In the genomic region with DNA sequence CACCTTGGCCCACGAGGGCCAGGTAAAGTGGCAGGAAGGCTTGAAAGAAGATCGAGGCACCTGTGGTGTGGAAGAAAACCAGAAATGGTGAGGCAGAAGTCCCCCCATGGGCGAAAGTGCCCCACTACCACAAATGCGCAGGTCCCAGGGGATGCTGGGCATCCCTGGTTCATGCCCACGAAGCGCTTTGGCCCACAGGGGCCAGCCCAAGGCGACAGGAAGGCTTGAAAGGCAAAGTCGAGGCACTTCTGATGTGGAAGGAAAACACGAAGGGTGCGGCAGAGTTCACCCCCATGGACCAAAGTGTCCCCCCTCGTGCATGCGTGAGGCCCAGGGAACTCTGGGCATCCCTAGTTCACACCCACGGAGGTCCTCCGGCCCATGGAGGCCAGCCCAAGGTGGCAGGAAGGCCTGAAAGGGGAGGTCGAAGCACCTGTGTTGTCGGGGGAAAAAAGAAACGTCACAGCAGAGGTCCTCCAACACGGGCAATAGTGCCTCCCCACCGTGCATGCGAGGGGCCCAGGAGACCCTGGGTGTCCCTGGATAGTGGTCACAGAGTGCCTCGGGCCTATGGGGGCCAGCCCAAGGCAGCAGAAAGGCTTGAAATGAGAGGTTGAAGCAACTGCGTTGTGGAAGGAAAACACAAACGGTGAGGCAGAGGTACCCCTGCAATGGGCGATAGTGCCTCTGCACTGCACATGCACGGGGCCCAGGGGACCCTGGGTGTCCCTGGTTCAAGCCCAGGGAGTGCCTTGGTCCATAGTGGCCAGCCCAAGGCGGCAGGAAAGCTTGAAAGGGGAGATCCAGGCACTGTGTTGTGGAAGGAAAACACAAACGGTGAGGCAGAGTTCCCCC, we compare ENCODE assay signal across 15 cellular contexts.
DNase-seq lines count a peak whose midpoint lies in the region; ATAC-seq and TF ChIP-seq lines count a peak whose summit lies in the region.
"Had no signal": no experiment of that assay in that cellular context is flagged by ENCODE, and none has a peak within 500 bp of the region (broad histone marks: within the 10 kb centered on the region; RNA-seq: fewer than 3 reads in every experiment).

No MANE protein-coding gene starts in this region.

- H3K36me3 ChIP-seq in SK-N-SH (replicated peaks in 1 of 2; ENCODE audit: control insufficient read depth in 1 of 2, insufficient read depth in 2 of 2, low read length in 1 of 2) (no peaks in the 10 kb centered on the region), suprapubic skin (no peaks in the 10 kb centered on the region)

- no peaks in the 10 kb centered on the region for H3F3A ChIP-seq in SK-N-SH (replicated peaks; ENCODE audit: insufficient read depth)

- no peak overlapping the region for H3K9ac ChIP-seq in SK-N-SH

- TF ChIP-seq CTCF in SK-N-SH (IDR thresholded peaks at IDR 0.05) (no peak), lower leg skin (IDR thresholded peaks at IDR 0.05) (no peak), suprapubic skin (IDR thresholded peaks at IDR 0.05) (no peak)

- 14% methylated on average over 19 of the region's 27 CpGs for WGBS in SK-N-SH (ENCODE audit: low lambda C conversion rate)
- 57 to 65% methylated on average over 27 of the region's 27 CpGs for WGBS in lower leg skin, 2 donors
- 74% methylated on average over 25 of the region's 27 CpGs for WGBS in suprapubic skin

- peak; percentile 1 for DNase-seq in SK-N-SH
- DNase-seq in activated T-helper 2 cell treated with anti-CD3 and anti-CD28 coated beads, Interferon-gamma antibody, Interleukin-2, Interleukin-4, amounts not matched to agents 10 μg/mL and 5 μg/mL and 100 μg/mL, durations not matched to agents 14 hours and 24 hours and 36 hours (ENCODE audit: low spot score) = peak; percentile 1
- DNase-seq in lower leg skin (ENCODE audit: low spot score in 2 of 2) = peak; percentile 2 to 72
- peak; percentile 28 to 64 for DNase-seq in suprapubic skin (ENCODE audit: low spot score in 2 of 2)
- no peak for DNase-seq in SW 1271 (lab: John Stamatoyannopoulos, UW)
- DNase-seq in SIG-M5 (lab: John Stamatoyannopoulos, UW) = no peak
- DNase-seq: DMS153; Karpas-422; NCI-H2081 treated with DMSO at 0.1 percent for 48 hours; stimulated activated naive CD4-positive, alpha-beta T cell had no signal

- H3K4me3 ChIP-seq in SK-N-SH (ENCODE audit: low read depth in 2 of 2, low read length in 1 of 2) = no peak overlapping the region
- H3K4me3 ChIP-seq in lower leg skin (ENCODE audit: low read depth, poor library complexity, severe bottlenecking) = no peak overlapping the region
- no peak overlapping the region for H3K4me3 ChIP-seq in suprapubic skin

- H2AFZ ChIP-seq in SK-N-SH (ENCODE audit: low read depth) = no peak overlapping the region

- no peaks in the 10 kb centered on the region for H3K9me2 ChIP-seq in SK-N-SH

- no peak overlapping the region for H3K27ac Mint-ChIP-seq in activated T-helper 2 cell treated with anti-CD3 and anti-CD28 coated beads, Interferon-gamma antibody, Interleukin-2, Interleukin-4, amounts not matched to agents 10 μg/mL and 5 μg/mL and 100 μg/mL, durations not matched to agents 14 hours and 24 hours and 36 hours
- H3K27ac Mint-ChIP-seq: naive thymus-derived CD8-positive, alpha-beta T cell; T-helper 2 cell treated with Interferon-gamma antibody and Interleukin-4, amounts not matched to agents 5 μg/mL and 100 μg/mL, for 36 hours had no signal

- H3K36me3 Mint-ChIP-seq in activated T-helper 2 cell treated with anti-CD3 and anti-CD28 coated beads, Interferon-gamma antibody, Interleukin-2, Interleukin-4, amounts not matched to agents 10 μg/mL and 5 μg/mL and 100 μg/mL, durations not matched to agents 14 hours and 24 hours and 36 hours (ENCODE audit: low read depth) = no peaks in the 10 kb centered on the region
- H3K36me3 Mint-ChIP-seq: naive thymus-derived CD8-positive, alpha-beta T cell had no signal

- H3K4me1 Mint-ChIP-seq in activated T-helper 2 cell treated with anti-CD3 and anti-CD28 coated beads, Interferon-gamma antibody, Interleukin-2, Interleukin-4, amounts not matched to agents 10 μg/mL and 5 μg/mL and 100 μg/mL, durations not matched to agents 14 hours and 24 hours and 36 hours (ENCODE audit: low read depth) = no peaks in the 10 kb centered on the region
- H3K4me1 Mint-ChIP-seq: naive thymus-derived CD8-positive, alpha-beta T cell had no signal

- POLR2A ChIA-PET in SK-N-SH (lab: Yijun Ruan, JAX) = no interaction called here

- H3K4me1 ChIP-seq in SK-N-SH (ENCODE audit: control insufficient read depth in 1 of 2, insufficient read depth in 2 of 2, low read depth in 1 of 2, low read length in 1 of 2) (no peaks in the 10 kb centered on the region), suprapubic skin (no peaks in the 10 kb centered on the region)

- H3K4me3 Mint-ChIP-seq in activated T-helper 2 cell treated with anti-CD3 and anti-CD28 coated beads, Interferon-gamma antibody, Interleukin-2, Interleukin-4, amounts not matched to agents 10 μg/mL and 5 μg/mL and 100 μg/mL, durations not matched to agents 14 hours and 24 hours and 36 hours (ENCODE audit: low read depth) = no peak overlapping the region
- H3K4me3 Mint-ChIP-seq: naive thymus-derived CD8-positive, alpha-beta T cell; T-helper 2 cell treated with Interferon-gamma antibody and Interleukin-4, amounts not matched to agents 5 μg/mL and 100 μg/mL, for 36 hours had no signal

- intact Hi-C loops in activated T-helper 2 cell treated with anti-CD3 and anti-CD28 coated beads, Interferon-gamma antibody, Interleukin-2, Interleukin-4, amounts not matched to agents 10 μg/mL and 5 μg/mL and 100 μg/mL, durations not matched to agents 14 hours and 24 hours and 36 hours (cut with micrococcal nuclease) = no loop called here
- intact Hi-C loops in lower leg skin (cut with DNase I; ENCODE audit: low total_unique reads) = no loop called here

- CTCF ChIA-PET in SK-N-SH (lab: Yijun Ruan, JAX) = no interaction called here

- H3K9me3 Mint-ChIP-seq in activated T-helper 2 cell treated with anti-CD3 and anti-CD28 coated beads, Interferon-gamma antibody, Interleukin-2, Interleukin-4, amounts not matched to agents 10 μg/mL and 5 μg/mL and 100 μg/mL, durations not matched to agents 14 hours and 24 hours and 36 hours = peaks cover 37% of the 10 kb centered on the region

- no peaks in the 10 kb centered on the region for H3K27me3 Mint-ChIP-seq in activated T-helper 2 cell treated with anti-CD3 and anti-CD28 coated beads, Interferon-gamma antibody, Interleukin-2, Interleukin-4, amounts not matched to agents 10 μg/mL and 5 μg/mL and 100 μg/mL, durations not matched to agents 14 hours and 24 hours and 36 hours (ENCODE audit: low read depth)

- H3K27ac ChIP-seq in SK-N-SH (ENCODE audit: low read depth in 2 of 2, low read length in 1 of 2) = no peak overlapping the region
- H3K27ac ChIP-seq in suprapubic skin = no peak overlapping the region
- H3K27ac ChIP-seq: 22Rv1 had no signal

- no peaks in the 10 kb centered on the region for H4K20me1 ChIP-seq in SK-N-SH (ENCODE audit: insufficient read depth)

- H3K79me2 ChIP-seq in SK-N-SH (ENCODE audit: insufficient read depth) = no peaks in the 10 kb centered on the region

- no peaks in the 10 kb centered on the region for H3K9me3 ChIP-seq in SK-N-SH
- peaks cover 32% of the 10 kb centered on the region for H3K9me3 ChIP-seq in suprapubic skin

- ATAC-seq in SK-N-SH treated with all-trans-retinoic acid at 6 μM for 48 hours = no peak
- no peak for ATAC-seq in HG02623 (IDR thresholded peaks at IDR 0.05; ENCODE audit: unreplicated experiment)
- ATAC-seq: naive thymus-derived CD8-positive, alpha-beta T cell had no signal

- TF ChIP-seq EP300 in SK-N-SH (IDR thresholded peaks at IDR 0.05; ENCODE audit: borderline replicate concordance in 1 of 2, low read depth in 1 of 2, low read length in 1 of 2) (no peak), suprapubic skin (IDR thresholded peaks at IDR 0.05) (no peak)

- no peak overlapping the region for H3K4me2 ChIP-seq in SK-N-SH

- H3K27me3 ChIP-seq in SK-N-SH (ENCODE audit: insufficient read depth) = peaks cover 41% of the 10 kb centered on the region; the same call in 1 of the 2 replicates
- no peaks in the 10 kb centered on the region for H3K27me3 ChIP-seq in suprapubic skin

- no peak for TF ChIP-seq POLR2A in lower leg skin (IDR thresholded peaks at IDR 0.05)
- TF ChIP-seq POLR2A in suprapubic skin (IDR thresholded peaks at IDR 0.05) = no peak

- no peak for TF ChIP-seq RAD21 in SK-N-SH (IDR thresholded peaks at IDR 0.05; ENCODE audit: low read length)

TF ChIP-seq in SK-N-SH, 30 proteins besides CTCF, POLR2A, EP300 and RAD21 (continues in another document):
- TF ChIP-seq CHD2 (IDR thresholded peaks at IDR 0.05; ENCODE audit: low read length, partially characterized antibody) (no peak), YY1 (IDR thresholded peaks at IDR 0.05; ENCODE audit: low read depth) (no peak), NRF1 (IDR thresholded peaks at IDR 0.05; ENCODE audit: low read depth, low read length) (no peak), RFX5 (IDR thresholded peaks at IDR 0.05; ENCODE audit: low read length) (no peak)
- TF ChIP-seq, protein P1, sequence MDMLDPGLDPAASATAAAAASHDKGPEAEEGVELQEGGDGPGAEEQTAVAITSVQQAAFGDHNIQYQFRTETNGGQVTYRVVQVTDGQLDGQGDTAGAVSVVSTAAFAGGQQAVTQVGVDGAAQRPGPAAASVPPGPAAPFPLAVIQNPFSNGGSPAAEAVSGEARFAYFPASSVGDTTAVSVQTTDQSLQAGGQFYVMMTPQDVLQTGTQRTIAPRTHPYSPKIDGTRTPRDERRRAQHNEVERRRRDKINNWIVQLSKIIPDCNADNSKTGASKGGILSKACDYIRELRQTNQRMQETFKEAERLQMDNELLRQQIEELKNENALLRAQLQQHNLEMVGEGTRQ (IDR thresholded peaks at IDR 0.05; ENCODE audit: borderline replicate concordance, low read depth, low read length) = no peak

TF ChIP-seq in SK-N-SH treated with all-trans-retinoic acid at 6 μM for 48 hours, 23 proteins besides CTCF, POLR2A, EP300 and RAD21 (continues in another document):
- TF ChIP-seq, protein P2, sequence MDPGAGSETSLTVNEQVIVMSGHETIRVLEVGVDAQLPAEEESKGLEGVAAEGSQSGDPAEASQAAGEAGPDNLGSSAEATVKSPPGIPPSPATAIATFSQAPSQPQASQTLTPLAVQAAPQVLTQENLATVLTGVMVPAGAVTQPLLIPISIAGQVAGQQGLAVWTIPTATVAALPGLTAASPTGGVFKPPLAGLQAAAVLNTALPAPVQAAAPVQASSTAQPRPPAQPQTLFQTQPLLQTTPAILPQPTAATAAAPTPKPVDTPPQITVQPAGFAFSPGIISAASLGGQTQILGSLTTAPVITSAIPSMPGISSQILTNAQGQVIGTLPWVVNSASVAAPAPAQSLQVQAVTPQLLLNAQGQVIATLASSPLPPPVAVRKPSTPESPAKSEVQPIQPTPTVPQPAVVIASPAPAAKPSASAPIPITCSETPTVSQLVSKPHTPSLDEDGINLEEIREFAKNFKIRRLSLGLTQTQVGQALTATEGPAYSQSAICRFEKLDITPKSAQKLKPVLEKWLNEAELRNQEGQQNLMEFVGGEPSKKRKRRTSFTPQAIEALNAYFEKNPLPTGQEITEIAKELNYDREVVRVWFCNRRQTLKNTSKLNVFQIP (CRISPR knock-in tag; IDR thresholded peaks at IDR 0.05; ENCODE audit: borderline replicate concordance, low read depth) = no peak
- TF ChIP-seq BACH2 (CRISPR knock-in tag; IDR thresholded peaks at IDR 0.05; ENCODE audit: borderline replicate concordance) = no peak
- TF ChIP-seq SNAI2 (CRISPR knock-in tag; IDR thresholded peaks at IDR 0.05) = no peak
- no peak for TF ChIP-seq ZFP3 (CRISPR knock-in tag; IDR thresholded peaks at IDR 0.05)

Comparison
In these comparisons a context has a peak if more than half of its experiments do, and no peak if none do; other contexts are left out.
1. DNase-seq: peak in SK-N-SH (single experiment), activated T-helper 2 cell treated with anti-CD3 and anti-CD28 coated beads, Interferon-gamma antibody, Interleukin-2, Interleukin-4, amounts not matched to agents 10 μg/mL and 5 μg/mL and 100 μg/mL, durations not matched to agents 14 hours and 24 hours and 36 hours (single experiment), lower leg skin (2 of 2) and suprapubic skin (2 of 2); none in SW 1271 (0 of 2) and SIG-M5 (single experiment).